ENCODE assay signal across 30 cellular contexts in the genomic region with DNA sequence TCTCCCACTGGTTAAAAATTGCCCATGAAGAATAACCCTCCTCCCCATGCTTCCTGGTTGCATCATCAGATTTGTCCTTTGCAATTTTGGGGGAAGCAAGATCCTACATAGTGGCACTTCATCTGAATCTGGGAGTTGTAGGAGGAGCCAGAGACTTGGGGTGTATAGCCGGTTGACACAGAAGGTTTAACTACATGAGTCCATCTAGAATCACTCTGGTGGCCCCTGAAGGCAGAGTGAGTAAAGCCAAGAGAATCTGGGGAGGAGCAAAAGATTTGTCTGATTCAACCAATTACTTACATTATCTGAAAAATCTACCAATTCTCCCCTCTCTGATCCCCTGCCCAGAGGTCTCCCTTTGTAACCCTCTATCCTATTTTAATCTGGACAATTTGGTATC. TPM values are rescaled to one million over a fixed set of nuclear protein-coding genes. Genes with fewer than 3 reads are reported as not detected.
"Had no signal": no experiment of that assay in that cellular context is flagged by ENCODE, and none has a peak within 500 bp of the region (broad histone marks: within the 10 kb centered on the region; RNA-seq: fewer than 3 reads in every experiment).

No MANE protein-coding gene starts in this region.

- H3K36me3 Mint-ChIP-seq: activated CD4-positive, alpha-beta memory T cell treated with anti-CD3 and anti-CD28 coated beads for 36 hours; activated naive CD4-positive, alpha-beta T cell treated with anti-CD3 and anti-CD28 coated beads, Interleukin-2, amount 10 ng/mL, durations not matched to agents 7 days and 5 days; activated naive CD8-positive, alpha-beta T cell treated with anti-CD3 and anti-CD28 coated beads, Interleukin-2, amount 10 ng/mL, durations not matched to agents 7 days and 5 days; brain; mesothelial cell of epicardium; naive B cell had no signal

- H3K27ac Mint-ChIP-seq: activated CD4-positive, alpha-beta memory T cell treated with anti-CD3 and anti-CD28 coated beads for 36 hours; activated naive CD4-positive, alpha-beta T cell treated with anti-CD3 and anti-CD28 coated beads, Interleukin-2, amount 10 ng/mL, durations not matched to agents 7 days and 5 days; activated naive CD8-positive, alpha-beta T cell treated with anti-CD3 and anti-CD28 coated beads, Interleukin-2, amount 10 ng/mL, durations not matched to agents 7 days and 5 days; brain; endodermal cell; mesothelial cell of epicardium; naive B cell; nephron progenitor cell; progenitor cell of endocrine pancreas; T-helper 2 cell treated with Interferon-gamma antibody and Interleukin-4, amounts not matched to agents 5 μg/mL and 100 μg/mL, for 36 hours had no signal

- H3K27me3 Mint-ChIP-seq: progenitor cell of endocrine pancreas had no signal

- DNase-seq: activated CD4-positive, alpha-beta memory T cell treated with anti-CD3 and anti-CD28 coated beads for 36 hours; activated CD4-positive, alpha-beta T cell treated with anti-CD3 and anti-CD28 coated beads for 4 hours; activated CD4-positive, CD25-positive, alpha-beta regulatory T cell; activated CD8-positive, alpha-beta memory T cell treated with anti-CD3 and anti-CD28 coated beads, Interleukin-2, amount 50 U/mL, for 4 hours; activated gamma-delta T cell; activated naive CD4-positive, alpha-beta T cell treated with anti-CD3 and anti-CD28 coated beads, Interleukin-2, amount 10 ng/mL, durations not matched to agents 7 days and 5 days; activated naive CD8-positive, alpha-beta T cell treated with anti-CD3 and anti-CD28 coated beads, Interleukin-2, amount 10 ng/mL, durations not matched to agents 7 days and 5 days; activated T-cell treated with anti-CD3 and anti-CD28 coated beads, Interleukin-2, amount 50 U/mL, for 1 hour; caudate nucleus; endodermal cell; esophagus squamous epithelium; kidney; left colon; mammary epithelial cell; naive B cell; nephron progenitor cell; ovary; right lobe of liver; stimulated activated CD4-positive, alpha-beta T cell treated with anti-CD3 and anti-CD28 coated beads, Interleukin-2, amount 100 ng/mL, for 48 hours; stimulated activated naive CD4-positive, alpha-beta T cell treated with Interleukin-2 at 50 U/mL for 16 hours; T-helper 1 cell; testis; transverse colon had no signal

- H3K27me3 ChIP-seq: ascending aorta, ovary, right lobe of liver, testis had no signal

- H3K4me1 Mint-ChIP-seq: activated naive CD4-positive, alpha-beta T cell treated with anti-CD3 and anti-CD28 coated beads, Interleukin-2, amount 10 ng/mL, durations not matched to agents 7 days and 5 days; activated naive CD8-positive, alpha-beta T cell treated with anti-CD3 and anti-CD28 coated beads, Interleukin-2, amount 10 ng/mL, durations not matched to agents 7 days and 5 days; brain; mesothelial cell of epicardium; naive B cell; nephron progenitor cell had no signal

- H3K27ac ChIP-seq: ascending aorta, epithelial cell of prostate, esophagus squamous epithelium, ovary, right lobe of liver, testis, transverse colon had no signal

- H3K9me3 Mint-ChIP-seq: activated CD4-positive, alpha-beta memory T cell treated with anti-CD3 and anti-CD28 coated beads for 36 hours; activated naive CD4-positive, alpha-beta T cell treated with anti-CD3 and anti-CD28 coated beads, Interleukin-2, amount 10 ng/mL, durations not matched to agents 7 days and 5 days; activated naive CD8-positive, alpha-beta T cell treated with anti-CD3 and anti-CD28 coated beads, Interleukin-2, amount 10 ng/mL, durations not matched to agents 7 days and 5 days; endodermal cell; mesothelial cell of epicardium; naive B cell; nephron progenitor cell; T-helper 2 cell treated with Interferon-gamma antibody and Interleukin-4, amounts not matched to agents 5 μg/mL and 100 μg/mL, for 36 hours had no signal

- H3K4me3 ChIP-seq: ascending aorta, esophagus squamous epithelium, ovary, right lobe of liver, testis, transverse colon had no signal

- H3K9me3 ChIP-seq: ascending aorta, esophagus squamous epithelium, ovary, right lobe of liver, testis, transverse colon had no signal

- H3K36me3 ChIP-seq: ascending aorta, esophagus squamous epithelium, ovary, right lobe of liver, transverse colon had no signal

- H3K4me3 Mint-ChIP-seq: activated CD4-positive, alpha-beta memory T cell treated with anti-CD3 and anti-CD28 coated beads for 36 hours; activated naive CD4-positive, alpha-beta T cell treated with anti-CD3 and anti-CD28 coated beads, Interleukin-2, amount 10 ng/mL, durations not matched to agents 7 days and 5 days; activated naive CD8-positive, alpha-beta T cell treated with anti-CD3 and anti-CD28 coated beads, Interleukin-2, amount 10 ng/mL, durations not matched to agents 7 days and 5 days; brain; endodermal cell; mesothelial cell of epicardium; naive B cell; nephron progenitor cell; T-helper 2 cell treated with Interferon-gamma antibody and Interleukin-4, amounts not matched to agents 5 μg/mL and 100 μg/mL, for 36 hours had no signal

- H3K4me1 ChIP-seq: ascending aorta, esophagus squamous epithelium, right lobe of liver, transverse colon had no signal

RNA-seq across cellular contexts. Expression of a gene that starts 50.1 kb away (rescaled TPM):
- total RNA-seq: activated CD4-positive, alpha-beta memory T cell treated with anti-CD3 and anti-CD28 coated beads for 36 hours; activated naive CD8-positive, alpha-beta T cell treated with anti-CD3 and anti-CD28 coated beads, Interleukin-2, amount 10 ng/mL, durations not matched to agents 7 days and 5 days; liver; right lobe of liver had no signal
